In genomic region chr12:57523706-57524614, GRCh38 we compare ENCODE assay signal across 8 cellular contexts. TPM values are rescaled to one million over a fixed set of nuclear protein-coding genes. Genes with fewer than 3 reads are reported as not detected.
DNase-seq lines count a peak whose midpoint lies in the region; ATAC-seq and TF ChIP-seq lines count a peak whose summit lies in the region.

No MANE protein-coding gene starts in this region.

- in situ Hi-C loops in ACHN (cut with HindIII; ENCODE audit: low pct_ligation_motif_present, low pct_unique_long_range_greater_than_20kb, low sequenced_read_pairs): no loop called here

- no peak for ATAC-seq in psoas muscle
- no peak for ATAC-seq in GM18861 (IDR thresholded peaks at IDR 0.05; ENCODE audit: unreplicated experiment)
- ATAC-seq in GM18870 (IDR thresholded peaks at IDR 0.05; ENCODE audit: unreplicated experiment): no peak

- peaks cover 2 to 50% of the 10 kb centered on the region in 2 donors for H3K36me3 ChIP-seq in psoas muscle (ENCODE audit: insufficient read depth in 1 of 2, low read depth in 1 of 2)

- no peaks in the 10 kb centered on the region for H3K27me3 ChIP-seq in psoas muscle (ENCODE audit: insufficient read depth in 3 of 3, low read length in 2 of 3)

- no peak for DNase-seq in GM12864 (ENCODE audit: low read depth)
- no peak for DNase-seq in epithelial cell of proximal tubule (ENCODE audit: low read depth)
- no peak for DNase-seq in psoas muscle
- DNase-seq in H4 (ENCODE audit: low spot score): no peak
- no peak for DNase-seq in ACHN

- peak overlapping the region; percentile 100 for H3K27ac ChIP-seq in psoas muscle

- peaks cover 30% of the 10 kb centered on the region for H3K4me1 ChIP-seq in psoas muscle

- H3K4me3 ChIP-seq in GM12864 (ENCODE audit: low read depth, low read length): peak overlapping the region; percentile 91
- peak overlapping the region; percentile 72 for H3K4me3 ChIP-seq in epithelial cell of proximal tubule (ENCODE audit: low read depth, low read length)
- H3K4me3 ChIP-seq in psoas muscle: peak overlapping the region; percentile 96

- TF ChIP-seq POLR2A in Raji (IDR thresholded peaks at IDR 0.05; ENCODE audit: insufficient read depth, low read depth, low read length): 0 out of 2 replicates have a peak, but pooled peaks have one; percentile 10

- intact Hi-C loops in psoas muscle (cut with DNase I): loop anchor here in 1 of 2 donors (5.0 kb wide), 1 partner anchor 37 kb away; the partner anchor contains the start of gene MARS1

- WGBS in psoas muscle, 3 donors: 61 to 72% (median 65%) methylated on average over 14 of the region's 14 CpGs

- H3K9me3 ChIP-seq in psoas muscle: no peaks in the 10 kb centered on the region

- TF ChIP-seq CTCF in GM12864 (IDR thresholded peaks at IDR 0.05; ENCODE audit: low read depth, low read length, missing control alignments) (no peak), epithelial cell of proximal tubule (conservative IDR thresholded peaks at IDR 0.05; ENCODE audit: low read depth, low read length) (no peak), psoas muscle (IDR thresholded peaks at IDR 0.05) (no peak)

RNA-seq across cellular contexts. Expression of gene MBD6, which starts 1.3 kb away (rescaled TPM):
- 3.5 and 6.3 TPM in 2 replicates for total RNA-seq in epithelial cell of proximal tubule
- total RNA-seq in psoas muscle: 10 to 100 TPM; 29.5 to 52.9 (median 39.5) TPM
- polyA plus RNA-seq in psoas muscle: 10 to 100 TPM; 11.6 to 18.4 (median 17.5) TPM
- 1.5 and 3.1 TPM in 2 replicates for total RNA-seq in H4 (2014; rRNA removed; shearing (Covaris generic))

RNA-seq across cellular contexts. Expression of gene DDIT3, which starts 3.6 kb away (rescaled TPM):
- 13.5 and 20.2 TPM in 2 replicates for total RNA-seq in epithelial cell of proximal tubule
- 10 to 100 TPM; 11.1 to 59.5 (median 19.6) TPM for total RNA-seq in psoas muscle
- 100 to 1,000 TPM in 1 of 3 donors, 10 to 100 TPM in 2; 62.5 to 224 (median 68.9) TPM for polyA plus RNA-seq in psoas muscle
- total RNA-seq in H4 (2014; rRNA removed; shearing (Covaris generic)): 43.2 and 50.1 TPM in 2 replicates

RNA-seq across cellular contexts. Expression of gene DCTN2, which starts 23.0 kb away (rescaled TPM):
- 140 and 202 TPM in 2 replicates for total RNA-seq in epithelial cell of proximal tubule
- 100 to 1,000 TPM in 2 of 4 donors, 10 to 100 TPM in 2; 91.0 to 128 (median 103) TPM for total RNA-seq in psoas muscle
- polyA plus RNA-seq in psoas muscle: 100 to 1,000 TPM; 107 to 165 (median 123) TPM
- total RNA-seq in H4 (2014; rRNA removed; shearing (Covaris generic)): 76.6 and 109 TPM in 2 replicates

RNA-seq across cellular contexts. Expression of gene KIF5A, which starts 25.9 kb away (rescaled TPM):
- total RNA-seq in epithelial cell of proximal tubule (0.46 and 0.51 TPM in 2 replicates), psoas muscle (under 1 TPM in 3 of 4 donors, not detected in 1; 0.04 to 0.21 (median 0.14) TPM)
- polyA plus RNA-seq in psoas muscle: under 1 TPM; 0.01 to 0.18 (median 0.04) TPM
- total RNA-seq in H4 (2014; rRNA removed; shearing (Covaris generic)): 0.27 TPM in 1 of 2 replicates, not detected in the other

RNA-seq across cellular contexts. Expression of gene MARS1, which starts 36.1 kb away (rescaled TPM):
- total RNA-seq in epithelial cell of proximal tubule (107 and 151 TPM in 2 replicates), psoas muscle (10 to 100 TPM; 68.6 to 88.0 (median 83.7) TPM)
- polyA plus RNA-seq in psoas muscle: 10 to 100 TPM; 41.2 to 97.4 (median 77.7) TPM
- 118 and 121 TPM in 2 replicates for total RNA-seq in H4 (2014; rRNA removed; shearing (Covaris generic))
